12 cellular contexts compared by ENCODE assay signal in genomic region chr14:75205586-75205985, GRCh38. TPM values are rescaled to one million over a fixed set of nuclear protein-coding genes. Genes with fewer than 3 reads are reported as not detected.
DNase-seq lines count a peak whose midpoint lies in the region; ATAC-seq lines count a peak whose summit lies in the region.
"Had no signal": no experiment of that assay in that cellular context is flagged by ENCODE, and none has a peak within 500 bp of the region (broad histone marks: within the 10 kb centered on the region; RNA-seq: fewer than 3 reads in every experiment).

No MANE protein-coding gene starts in this region.

- H3K4me3 Mint-ChIP-seq in natural killer cell treated with Interleukin-12 subunit alpha and Interleukin-12 subunit beta and Interleukin-15 and Interleukin-18, amount 100 ng/mL, for 72 hours = peak overlapping the region; percentile 38

- H3K27ac Mint-ChIP-seq in natural killer cell treated with Interleukin-12 subunit alpha and Interleukin-12 subunit beta and Interleukin-15 and Interleukin-18, amount 100 ng/mL, for 72 hours = peak overlapping the region; percentile 81 to 94

- no peaks in the 10 kb centered on the region for H3K36me3 Mint-ChIP-seq in natural killer cell treated with Interleukin-12 subunit alpha and Interleukin-12 subunit beta and Interleukin-15 and Interleukin-18, amount 100 ng/mL, for 72 hours

- no peaks in the 10 kb centered on the region for H3K27me3 Mint-ChIP-seq in natural killer cell treated with Interleukin-12 subunit alpha and Interleukin-12 subunit beta and Interleukin-15 and Interleukin-18, amount 100 ng/mL, for 72 hours

- no peaks in the 10 kb centered on the region for H3K9me3 Mint-ChIP-seq in natural killer cell treated with Interleukin-12 subunit alpha and Interleukin-12 subunit beta and Interleukin-15 and Interleukin-18, amount 100 ng/mL, for 72 hours

- peaks cover 17 to 22% of the 10 kb centered on the region in 2 donors for H3K4me1 Mint-ChIP-seq in natural killer cell treated with Interleukin-12 subunit alpha and Interleukin-12 subunit beta and Interleukin-15 and Interleukin-18, amount 100 ng/mL, for 72 hours (ENCODE audit: low read depth in 2 of 2)

- peak; percentile 60 to 74 for ATAC-seq in natural killer cell treated with Interleukin-12 subunit alpha and Interleukin-12 subunit beta and Interleukin-15 and Interleukin-18, amount 100 ng/mL, for 72 hours
- no peak for ATAC-seq in GM21576 (IDR thresholded peaks at IDR 0.05; ENCODE audit: unreplicated experiment)
- ATAC-seq in GM21825 (IDR thresholded peaks at IDR 0.05; ENCODE audit: unreplicated experiment) = no peak
- ATAC-seq: gastrocnemius medialis, lower lobe of right lung had no signal

- DNase-seq in NK-92 treated with Interleukin-12 subunit alpha and Interleukin-12 subunit beta, amount 100 ng/mL, for 24 hours (lab: John Stamatoyannopoulos, UW) = peak; percentile 35
- DNase-seq in NK-92 (lab: John Stamatoyannopoulos, UW; ENCODE audit: unreplicated experiment) (no peak), NCI-H226 (peak; percentile 74), amniotic epithelial cell (ENCODE audit: low read depth) (peak; percentile 42), LoVo (ENCODE audit: low spot score) (no peak)
- no peak for DNase-seq in natural killer cell treated with Interleukin-12 subunit alpha and Interleukin-12 subunit beta and Interleukin-15 and Interleukin-18, amount 100 ng/mL, for 72 hours (ENCODE audit: low spot score)
- DNase-seq: body of pancreas, gastrocnemius medialis, lower lobe of right lung, NCI-H774 had no signal

RNA-seq across cellular contexts. Expression of gene TMED10, which starts 29.2 kb away (rescaled TPM):
- 100 to 1,000 TPM; 200 to 265 TPM for total RNA-seq in natural killer cell treated with Interleukin-12 subunit alpha and Interleukin-12 subunit beta and Interleukin-15 and Interleukin-18, amount 100 ng/mL, for 72 hours

Comparison
In these comparisons a context has a peak if more than half of its experiments do, and no peak if none do; other contexts are left out.
1. DNase-seq: peak in NK-92 treated with Interleukin-12 subunit alpha and Interleukin-12 subunit beta, amount 100 ng/mL, for 24 hours (single experiment), NCI-H226 (single experiment) and amniotic epithelial cell (single experiment); none in NK-92 (single experiment), natural killer cell treated with Interleukin-12 subunit alpha and Interleukin-12 subunit beta and Interleukin-15 and Interleukin-18, amount 100 ng/mL, for 72 hours (single experiment) and LoVo (single experiment).
2. ATAC-seq: peak in natural killer cell treated with Interleukin-12 subunit alpha and Interleukin-12 subunit beta and Interleukin-15 and Interleukin-18, amount 100 ng/mL, for 72 hours (2 of 2); none in GM21576 (single experiment) and GM21825 (single experiment).